ENCODE assay signal across 27 cellular contexts in genomic region chr17:49578963-49579500, GRCh38. TPM values are rescaled to one million over a fixed set of nuclear protein-coding genes. Genes with fewer than 3 reads are reported as not detected.
"Had no signal": no experiment of that assay in that cellular context is flagged by ENCODE, and none has a peak within 500 bp of the region (broad histone marks: within the 10 kb centered on the region; RNA-seq: fewer than 3 reads in every experiment).

No MANE protein-coding gene starts in this region.

- H3K9me3 ChIP-seq: breast epithelium, Peyer's patch had no signal

- H3K4me2 ChIP-seq: KMS-11 had no signal

- FAIRE-seq: TTC549 had no signal

- H3K9ac ChIP-seq: KMS-11 had no signal

- H3K4me3 ChIP-seq: breast epithelium, Peyer's patch, SJSA1 had no signal

- DNase-seq: activated B cell treated with CpG ODN at 0.5 μM for 24 hours; activated CD4-positive, alpha-beta T cell treated with anti-CD3 and anti-CD28 coated beads for 1 hour; activated CD4-positive, alpha-beta T cell treated with anti-CD3 and anti-CD28 coated beads, Interleukin-2, amount 10 ng/mL, durations not matched to agents 24 days and 14 days; activated CD4-positive, alpha-beta T cell treated with anti-CD3 and anti-CD28 coated beads, Interleukin-2, amount 50 U/mL, for 48 hours; activated CD8-positive, alpha-beta memory T cell treated with anti-CD3 and anti-CD28 coated beads, Interleukin-2, amount 10 ng/mL, durations not matched to agents 7 days and 5 days; activated effector memory CD4-positive, alpha-beta T cell treated with Interleukin-2 at 50 U/mL for 16 hours; activated naive CD4-positive, alpha-beta T cell; activated T-cell treated with anti-CD3 and anti-CD28 coated beads, Interleukin-2, amount 50 U/mL, for 24 hours; amygdala; NCI-H1092 treated with DMSO at 0.1 percent for 48 hours; NCI-H1417 treated with DMSO at 0.1 percent for 48 hours; NCI-H1694 treated with DMSO at 0.1 percent for 48 hours; NCI-H2029 treated with DMSO at 0.1 percent for 48 hours; NCI-H345; NCI-H510A treated with DMSO at 0.1 percent for 48 hours; SHP77; T-helper 2 cell; T1000 had no signal

- H3K27ac ChIP-seq: breast epithelium, KMS-11, Peyer's patch, RWPE1, SJSA1 had no signal

- H3K27me3 ChIP-seq: breast epithelium had no signal

- H3K36me3 ChIP-seq: breast epithelium, Peyer's patch, SJSA1 had no signal

- ATAC-seq: activated CD8-positive, alpha-beta memory T cell treated with anti-CD3 and anti-CD28 coated beads, Interleukin-2, amount 10 ng/mL, durations not matched to agents 7 days and 5 days; T-cell had no signal

RNA-seq across cellular contexts. Expression of gene NXPH3, which starts 3.4 kb away (rescaled TPM):
- total RNA-seq: activated B cell treated with CpG ODN at 0.5 μM for 24 hours; activated CD4-positive, alpha-beta T cell treated with anti-CD3 and anti-CD28 coated beads, Interleukin-2, amount 10 ng/mL, durations not matched to agents 24 days and 14 days; activated T-helper 1 cell treated with anti-CD3 and anti-CD28 coated beads, Interleukin-12 subunit alpha, Interleukin-12 subunit beta, Interleukin-2, Interleukin-4 antibody, amounts not matched to agents 30 ng/mL and 10 ng/mL and 1 ng/mL, durations not matched to agents 14 hours and 24 hours and 36 hours; MCF 10A; T-cell had no signal
